23 cellular contexts compared by ENCODE assay signal in genomic region chr16:72886366-72886974, GRCh38.
"Had no signal": no experiment of that assay in that cellular context is flagged by ENCODE, and none has a peak within 500 bp of the region (broad histone marks: within the 10 kb centered on the region; RNA-seq: fewer than 3 reads in every experiment).

No MANE protein-coding gene starts in this region.

- H3K4me3 ChIP-seq: coronary artery, esophagus muscularis mucosa, heart right ventricle, right atrium auricular region had no signal

- H3K4me3 Mint-ChIP-seq: activated CD4-positive, alpha-beta T cell treated with anti-CD3 and anti-CD28 coated beads, Interleukin-2, amount 10 ng/mL, durations not matched to agents 7 days and 5 days; activated CD8-positive, alpha-beta T cell treated with anti-CD3 and anti-CD28 coated beads, Interleukin-2, amount 10 ng/mL, durations not matched to agents 7 days and 5 days; activated naive CD8-positive, alpha-beta T cell treated with anti-CD3 and anti-CD28 coated beads, Interleukin-2, amount 10 ng/mL, durations not matched to agents 7 days and 5 days; activated T-cell treated with anti-CD3 and anti-CD28 coated beads, Interleukin-2, amount 50 U/mL, for 24 hours; immature natural killer cell; naive thymus-derived CD8-positive, alpha-beta T cell; stimulated activated naive CD8-positive, alpha-beta T cell treated with anti-CD3 and anti-CD28 coated beads, Interleukin-15, Interleukin-2, amounts not matched to agents 100 ng/mL and 50 ng/mL, for 24 hours had no signal

- H3K27me3 Mint-ChIP-seq: stimulated activated naive CD8-positive, alpha-beta T cell treated with anti-CD3 and anti-CD28 coated beads, Interleukin-15, Interleukin-2, amounts not matched to agents 100 ng/mL and 50 ng/mL, for 24 hours had no signal

- H3K36me3 ChIP-seq: neutrophil had no signal

- ATAC-seq: activated CD4-positive, CD25-positive, alpha-beta regulatory T cell treated with anti-CD3 and anti-CD28 coated beads, Interleukin-2, amount 50 U/mL, for 24 hours; activated CD8-positive, alpha-beta T cell treated with anti-CD3 and anti-CD28 coated beads, Interleukin-2, amount 10 ng/mL, durations not matched to agents 7 days and 5 days; heart right ventricle; naive thymus-derived CD8-positive, alpha-beta T cell; SK-N-SH treated with all-trans-retinoic acid at 6 μM for 48 hours had no signal

- H3K27me3 ChIP-seq: esophagus muscularis mucosa, heart right ventricle, neutrophil, right atrium auricular region had no signal

- H3K27ac Mint-ChIP-seq: activated CD8-positive, alpha-beta T cell treated with anti-CD3 and anti-CD28 coated beads, Interleukin-2, amount 10 ng/mL, durations not matched to agents 7 days and 5 days; activated naive CD8-positive, alpha-beta T cell treated with anti-CD3 and anti-CD28 coated beads, Interleukin-2, amount 10 ng/mL, durations not matched to agents 7 days and 5 days; activated T-cell treated with anti-CD3 and anti-CD28 coated beads, Interleukin-2, amount 50 U/mL, for 24 hours; activated T-helper 2 cell treated with anti-CD3 and anti-CD28 coated beads, Interferon-gamma antibody, Interleukin-2, Interleukin-4, amounts not matched to agents 10 μg/mL and 5 μg/mL and 100 μg/mL, durations not matched to agents 14 hours and 24 hours and 36 hours; immature natural killer cell; stimulated activated naive CD8-positive, alpha-beta T cell treated with anti-CD3 and anti-CD28 coated beads, Interleukin-15, Interleukin-2, amounts not matched to agents 100 ng/mL and 50 ng/mL, for 24 hours had no signal

- H3K27ac ChIP-seq: coronary artery, esophagus muscularis mucosa, heart right ventricle, neutrophil, right atrium auricular region had no signal

- H3K4me1 ChIP-seq: right atrium auricular region had no signal

- H3K36me3 Mint-ChIP-seq: naive thymus-derived CD8-positive, alpha-beta T cell had no signal

- H3K4me1 Mint-ChIP-seq: activated CD4-positive, alpha-beta T cell treated with anti-CD3 and anti-CD28 coated beads, Interleukin-2, amount 10 ng/mL, durations not matched to agents 7 days and 5 days had no signal

- DNase-seq: activated CD4-positive, alpha-beta T cell treated with anti-CD3 and anti-CD28 coated beads, Interleukin-2, amount 10 ng/mL, durations not matched to agents 7 days and 5 days; activated CD8-positive, alpha-beta T cell treated with anti-CD3 and anti-CD28 coated beads, Interleukin-2, amount 10 ng/mL, durations not matched to agents 7 days and 5 days; activated naive CD4-positive, alpha-beta T cell treated with Interleukin-2 at 50 U/mL for 16 hours; activated naive CD8-positive, alpha-beta T cell treated with anti-CD3 and anti-CD28 coated beads, Interleukin-2, amount 10 ng/mL, durations not matched to agents 7 days and 5 days; activated T-cell treated with anti-CD3 and anti-CD28 coated beads, Interleukin-2, amount 50 U/mL, for 24 hours; amygdala; caudate nucleus; heart right ventricle; immature natural killer cell; kidney glomerular epithelial cell; naive thymus-derived CD8-positive, alpha-beta T cell; stimulated activated CD4-positive, alpha-beta T cell treated with anti-CD3 and anti-CD28 coated beads, Interleukin-2, amount 100 ng/mL, for 48 hours; T-helper 1 cell; T1000; trophoblast cell had no signal

- H3K9me3 ChIP-seq: esophagus muscularis mucosa, neutrophil, right atrium auricular region had no signal
